Comparison of ENCODE assay signal across 21 cellular contexts in the genomic region with DNA sequence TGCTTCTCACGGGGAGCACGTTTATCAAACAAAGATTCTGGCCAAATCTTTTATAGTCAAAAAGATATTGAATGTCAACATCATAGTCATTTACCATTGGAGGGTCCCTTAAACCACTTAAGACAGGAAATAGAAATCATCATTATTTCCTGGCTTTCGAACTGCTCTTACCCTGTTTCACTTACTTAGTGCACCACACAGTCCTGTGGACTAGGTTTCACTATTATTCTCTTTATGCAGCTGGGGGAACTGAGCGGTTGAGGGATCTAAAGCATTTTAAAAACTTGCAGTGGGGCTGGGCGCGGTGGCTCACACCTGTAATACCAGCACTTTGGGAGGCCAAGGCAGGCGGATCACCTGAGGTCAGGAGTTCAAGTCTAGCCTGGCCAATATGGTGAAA.
"Had no signal": no experiment of that assay in that cellular context is flagged by ENCODE, and none has a peak within 500 bp of the region (broad histone marks: within the 10 kb centered on the region; RNA-seq: fewer than 3 reads in every experiment).

No MANE protein-coding gene starts in this region.

- ATAC-seq: left ventricle myocardium superior; lower lobe of right lung; naive thymus-derived CD8-positive, alpha-beta T cell; sciatic nerve; upper lobe of right lung had no signal

- H3K4me3 ChIP-seq: dorsolateral prefrontal cortex, lower lobe of right lung, prostate gland, right atrium auricular region, smooth muscle cell, suprapubic skin, transverse colon, upper lobe of right lung, uterus had no signal

- H3K27me3 ChIP-seq: dorsolateral prefrontal cortex, right atrium auricular region, suprapubic skin, transverse colon, upper lobe of right lung, uterus had no signal

- H3K4me1 ChIP-seq: lower lobe of right lung, prostate gland, right atrium auricular region, upper lobe of right lung, uterus had no signal

- H3K4me2 ChIP-seq: smooth muscle cell had no signal

- H3K4me3 Mint-ChIP-seq: naive thymus-derived CD8-positive, alpha-beta T cell; nephron progenitor cell; stimulated activated naive CD8-positive, alpha-beta T cell treated with anti-CD3 and anti-CD28 coated beads, Interleukin-15, Interleukin-2, amounts not matched to agents 100 ng/mL and 50 ng/mL, for 24 hours had no signal

- H3K27ac Mint-ChIP-seq: naive thymus-derived CD8-positive, alpha-beta T cell; nephron progenitor cell; stimulated activated naive CD8-positive, alpha-beta T cell treated with anti-CD3 and anti-CD28 coated beads, Interleukin-15, Interleukin-2, amounts not matched to agents 100 ng/mL and 50 ng/mL, for 24 hours had no signal

- H3K9me3 Mint-ChIP-seq: naive thymus-derived CD8-positive, alpha-beta T cell; stimulated activated naive CD8-positive, alpha-beta T cell treated with anti-CD3 and anti-CD28 coated beads, Interleukin-15, Interleukin-2, amounts not matched to agents 100 ng/mL and 50 ng/mL, for 24 hours had no signal

- H3K9me3 ChIP-seq: lower lobe of right lung, prostate gland, right atrium auricular region, suprapubic skin, transverse colon, upper lobe of right lung, uterus had no signal

- H3K36me3 ChIP-seq: lower lobe of right lung, prostate gland, right atrium auricular region, suprapubic skin, transverse colon, upper lobe of right lung, uterus had no signal

- H3K27ac ChIP-seq: lower lobe of right lung, prostate gland, right atrium auricular region, suprapubic skin, transverse colon, upper lobe of right lung, uterus had no signal

- DNase-seq: effector CD4-positive, alpha-beta T cell; hypothalamus; left ventricle myocardium superior; lower lobe of right lung; naive thymus-derived CD8-positive, alpha-beta T cell; nephron progenitor cell; nucleus accumbens; stimulated activated CD4-positive, alpha-beta T cell treated with anti-CD3 and anti-CD28 coated beads, Interleukin-12 subunit alpha, Interleukin-12 subunit beta, amount 100 ng/mL, for 4 hours; stimulated activated CD4-positive, alpha-beta T cell treated with anti-CD3 and anti-CD28 coated beads, Interleukin-1b, Interleukin-23, amount 100 ng/mL, for 48 hours; stimulated activated CD4-positive, alpha-beta T cell treated with anti-CD3 and anti-CD28 coated beads, Interleukin-4, amount 100 ng/mL, for 1 hour; stimulated activated CD8-positive, alpha-beta memory T cell treated with anti-CD3 and anti-CD28 coated beads, Interleukin-4, amount 100 ng/mL, for 48 hours; transverse colon; upper lobe of right lung; uterus had no signal

- H3K36me3 Mint-ChIP-seq: naive thymus-derived CD8-positive, alpha-beta T cell had no signal

- H3K27me3 Mint-ChIP-seq: stimulated activated naive CD8-positive, alpha-beta T cell treated with anti-CD3 and anti-CD28 coated beads, Interleukin-15, Interleukin-2, amounts not matched to agents 100 ng/mL and 50 ng/mL, for 24 hours had no signal
